Comparison of ENCODE assay signal across 14 cellular contexts in the genomic region with DNA sequence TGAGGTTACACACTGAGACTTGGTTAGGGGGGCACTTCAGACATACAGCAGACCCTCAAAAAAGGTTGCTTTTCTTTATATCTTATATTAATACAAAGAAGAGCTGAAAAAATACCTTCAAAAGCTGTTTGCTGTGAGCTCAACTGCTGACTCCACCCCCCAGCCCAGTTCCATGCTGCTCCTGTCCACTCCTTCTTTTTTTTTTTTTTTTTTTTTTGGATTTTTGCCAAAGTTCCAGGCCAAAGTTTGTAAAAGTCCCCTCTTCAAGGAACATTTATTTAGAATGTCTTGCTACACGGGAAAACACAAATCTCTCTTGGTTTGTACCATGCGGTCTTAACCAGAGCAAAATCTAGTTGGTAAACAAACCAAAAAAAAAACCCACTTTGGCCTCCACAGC.
DNase-seq lines count a peak whose midpoint lies in the region; FAIRE-seq and TF ChIP-seq lines count a peak whose summit lies in the region.
"Had no signal": no experiment of that assay in that cellular context is flagged by ENCODE, and none has a peak within 500 bp of the region (broad histone marks: within the 10 kb centered on the region; RNA-seq: fewer than 3 reads in every experiment).

No MANE protein-coding gene starts in this region.

- peaks cover 7 to 8% of the 10 kb centered on the region in 2 donors for H3K4me1 ChIP-seq in kidney (ENCODE audit: control insufficient read depth in 1 of 2, insufficient read depth in 1 of 2, low read depth in 1 of 2, low read length in 2 of 2)
- peaks cover 11 to 20% of the 10 kb centered on the region in 2 donors for H3K4me1 ChIP-seq in thyroid gland

- no peak for TF ChIP-seq CTCF in astrocyte of the spinal cord (IDR thresholded peaks at IDR 0.05; ENCODE audit: low read depth, low read length)
- no peak for TF ChIP-seq CTCF in kidney (IDR thresholded peaks at IDR 0.05; ENCODE audit: borderline replicate concordance, extremely low read depth, insufficient read depth)
- no peak for TF ChIP-seq CTCF in thyroid gland (IDR thresholded peaks at IDR 0.05)

- WGBS in thyroid gland, 2 donors = 17 to 23% methylated on average over 2 of the region's 2 CpGs

- H3K36me3 ChIP-seq in kidney (ENCODE audit: control insufficient read depth in 1 of 2, insufficient read depth in 2 of 2, low read length in 2 of 2) (no peaks in the 10 kb centered on the region), thyroid gland (no peaks in the 10 kb centered on the region)
- H3K36me3 ChIP-seq: tibial nerve had no signal

- in situ Hi-C loops in astrocyte of the spinal cord (cut with HindIII; ENCODE audit: low sequenced_read_pairs) = no loop called here

- H3K9me3 ChIP-seq in kidney (ENCODE audit: control insufficient read depth in 1 of 2, low read length in 2 of 2) = no peaks in the 10 kb centered on the region
- H3K9me3 ChIP-seq in thyroid gland = no peaks in the 10 kb centered on the region
- H3K9me3 ChIP-seq: tibial nerve had no signal

- H3K9ac ChIP-seq in kidney (ENCODE audit: low read length in 2 of 2) = no peak overlapping the region

- no peaks in the 10 kb centered on the region for H3K27me3 ChIP-seq in thyroid gland
- H3K27me3 ChIP-seq: tibial nerve had no signal

- intact Hi-C loops in kidney (cut with DNase I) (no loop called here), thyroid gland (cut with DNase I) (no loop called here)

- DNase-seq in NCI-H2196 (lab: John Stamatoyannopoulos, UW; ENCODE audit: unreplicated experiment) = peak; percentile 9
- DNase-seq in NCI-H2196 treated with DMSO at 0.1 percent for 48 hours (lab: John Stamatoyannopoulos, UW; ENCODE audit: unreplicated experiment) = no peak
- peak; percentile 6 for DNase-seq in astrocyte of the spinal cord (ENCODE audit: low read depth, low spot score)
- DNase-seq in kidney = peak; percentile 83
- peak; percentile 86 to 88 for DNase-seq in thyroid gland
- DNase-seq in NCI-H748 treated with DMSO at 0.1 percent for 48 hours (lab: John Stamatoyannopoulos, UW) = no peak
- DNase-seq in OCI-M1 (lab: John Stamatoyannopoulos, UW) = no peak
- no peak for DNase-seq in activated naive CD4-positive, alpha-beta T cell treated with Interleukin-2 at 50 U/mL for 16 hours
- DNase-seq: activated CD4-positive, alpha-beta T cell treated with anti-CD3 and anti-CD28 coated beads, Interleukin-2, amount 10 ng/mL, durations not matched to agents 24 days and 14 days; activated T-cell treated with anti-CD3 and anti-CD28 coated beads, Interleukin-2, amount 50 U/mL, for 72 hours; effector memory CD8-positive, alpha-beta T cell had no signal

- peak; percentile 86 for FAIRE-seq in kidney (lab: Jason Lieb, UNC)
- FAIRE-seq: astrocyte, D721Med had no signal

- TF ChIP-seq POLR2A in thyroid gland (IDR thresholded peaks at IDR 0.05) = no peak

- H3K4me3 ChIP-seq in astrocyte of the spinal cord (ENCODE audit: low read depth, low read length) = no peak overlapping the region
- no peak overlapping the region for H3K4me3 ChIP-seq in kidney (ENCODE audit: low read length in 2 of 2)
- no peak overlapping the region for H3K4me3 ChIP-seq in thyroid gland (replicated peaks in 1 of 3)
- H3K4me3 ChIP-seq: tibial nerve had no signal

- H3K27ac ChIP-seq in kidney (ENCODE audit: low read depth in 2 of 2, low read length in 2 of 2) = peak overlapping the region; percentile 37 to 65
- peak overlapping the region; percentile 59 to 77 (median 66) for H3K27ac ChIP-seq in thyroid gland
- H3K27ac ChIP-seq: tibial nerve had no signal

Comparison
In these comparisons a context has a peak if more than half of its experiments do, and no peak if none do; other contexts are left out.
1. DNase-seq: peak in NCI-H2196 (single experiment), astrocyte of the spinal cord (single experiment), kidney (single experiment) and thyroid gland (2 of 2); none in NCI-H2196 treated with DMSO at 0.1 percent for 48 hours (single experiment), NCI-H748 treated with DMSO at 0.1 percent for 48 hours (single experiment), OCI-M1 (single experiment) and activated naive CD4-positive, alpha-beta T cell treated with Interleukin-2 at 50 U/mL for 16 hours (single experiment).